In genomic region chr10:89351402-89352038, GRCh38 we compare ENCODE assay signal across 8 cellular contexts. TPM values are rescaled to one million over a fixed set of nuclear protein-coding genes. Genes with fewer than 3 reads are reported as not detected.
A peak's percentile ranks its signal among the peaks of the same experiment; 100 is the strongest.
DNase-seq lines count a peak whose midpoint lies in the region; ATAC-seq, FAIRE-seq and TF ChIP-seq lines count a peak whose summit lies in the region.

No MANE protein-coding gene starts in this region.

- no peaks in the 10 kb centered on the region for H3K36me3 ChIP-seq in body of pancreas (replicated peaks in 1 of 2; ENCODE audit: insufficient read depth in 1 of 2, low read depth in 2 of 2)

- H3K36me3 Mint-ChIP-seq in activated naive CD4-positive, alpha-beta T cell treated with anti-CD3 and anti-CD28 coated beads for 36 hours (ENCODE audit: low read depth) = no peaks in the 10 kb centered on the region
- peaks cover 7% of the 10 kb centered on the region for H3K36me3 Mint-ChIP-seq in mesothelial cell of epicardium

- DNase-seq in activated naive CD4-positive, alpha-beta T cell treated with anti-CD3 and anti-CD28 coated beads for 36 hours = peak; percentile 48
- DNase-seq in activated naive CD4-positive, alpha-beta T cell (lab: John Stamatoyannopoulos, UW) = no peak
- DNase-seq in body of pancreas (no peak), mesothelial cell of epicardium (ENCODE audit: low spot score in 2 of 2, unreplicated experiment in 2 of 2) (no peak), HTR-8/SVneo (ENCODE audit: insufficient read length, low spot score) (no peak), CD1c-positive myeloid dendritic cell (ENCODE audit: extremely low spot score) (no peak)
- no peak for DNase-seq in effector CD8-positive, alpha-beta T cell (lab: John Stamatoyannopoulos, UW)

- no peak for TF ChIP-seq POLR2A in body of pancreas (IDR thresholded peaks at IDR 0.05)

- H3K9me3 ChIP-seq in body of pancreas = no peaks in the 10 kb centered on the region

- ATAC-seq in HG03175 (IDR thresholded peaks at IDR 0.05; ENCODE audit: unreplicated experiment) (peak; percentile 94), body of pancreas (peak; percentile 19)

- peak overlapping the region; percentile 77 to 86 (median 83) for H3K27ac ChIP-seq in body of pancreas

- CTCF ChIA-PET in activated naive CD4-positive, alpha-beta T cell treated with anti-CD3 and anti-CD28 coated beads for 36 hours (lab: Charles Lee) = interaction anchor here (0.7 to 1.4 kb wide), 4 partner anchors 8 to 322 kb away, joined by 3 to 4 read pairs (median 3); no protein-coding TSS in a partner anchor

- H3K4me3 Mint-ChIP-seq in activated naive CD4-positive, alpha-beta T cell treated with anti-CD3 and anti-CD28 coated beads for 36 hours = no peak overlapping the region
- peak overlapping the region; percentile 21 for H3K4me3 Mint-ChIP-seq in mesothelial cell of epicardium

- intact Hi-C loops in activated naive CD4-positive, alpha-beta T cell treated with anti-CD3 and anti-CD28 coated beads for 36 hours (cut with micrococcal nuclease) = loop anchor here (2.0 kb wide), 1 partner anchor 15 kb away; no protein-coding TSS in a partner anchor
- intact Hi-C loops in body of pancreas (cut with DNase I) = no loop called here

- H3K4me1 ChIP-seq in body of pancreas = peaks cover 27% of the 10 kb centered on the region

- H3K27me3 ChIP-seq in body of pancreas = no peaks in the 10 kb centered on the region

- no peak overlapping the region for H3K27ac Mint-ChIP-seq in activated naive CD4-positive, alpha-beta T cell treated with anti-CD3 and anti-CD28 coated beads for 36 hours
- H3K27ac Mint-ChIP-seq in mesothelial cell of epicardium = peak overlapping the region; percentile 100

- WGBS in body of pancreas, 2 donors = 21 to 25% methylated on average over 7 of the region's 7 CpGs

- H3K4me3 ChIP-seq in body of pancreas = no peak overlapping the region

- no peaks in the 10 kb centered on the region for H3K9me3 Mint-ChIP-seq in activated naive CD4-positive, alpha-beta T cell treated with anti-CD3 and anti-CD28 coated beads for 36 hours
- H3K9me3 Mint-ChIP-seq in mesothelial cell of epicardium = peaks cover 6% of the 10 kb centered on the region

- H3K27me3 Mint-ChIP-seq in activated naive CD4-positive, alpha-beta T cell treated with anti-CD3 and anti-CD28 coated beads for 36 hours (ENCODE audit: low read depth) = peaks cover 2% of the 10 kb centered on the region
- no peaks in the 10 kb centered on the region for H3K27me3 Mint-ChIP-seq in mesothelial cell of epicardium (ENCODE audit: low read depth)

- peaks cover 37% of the 10 kb centered on the region for H3K4me1 Mint-ChIP-seq in activated naive CD4-positive, alpha-beta T cell treated with anti-CD3 and anti-CD28 coated beads for 36 hours (ENCODE audit: low read depth)
- H3K4me1 Mint-ChIP-seq in mesothelial cell of epicardium = peaks cover 62% of the 10 kb centered on the region

- FAIRE-seq in HTR-8/SVneo (lab: Jason Lieb, UNC) = no peak

- TF ChIP-seq CTCF in body of pancreas (IDR thresholded peaks at IDR 0.05) = no peak
- TF ChIP-seq CTCF in mesothelial cell of epicardium (IDR thresholded peaks at IDR 0.05; ENCODE audit: unreplicated experiment) = no peak

RNA-seq across cellular contexts. Expression of gene IFIT3, which starts 23.7 kb away (rescaled TPM):
- 10 to 100 TPM; 13.9 to 14.4 TPM for total RNA-seq in activated naive CD4-positive, alpha-beta T cell treated with anti-CD3 and anti-CD28 coated beads for 36 hours
- total RNA-seq in body of pancreas (1 to 10 TPM; 2.3 to 3.9 TPM), mesothelial cell of epicardium (14.3 to 17.8 TPM (median 14.9 TPM) in 3 replicates)

RNA-seq across cellular contexts. Expression of gene IFIT1B, which starts 26.3 kb away (rescaled TPM):
- not detected for total RNA-seq in activated naive CD4-positive, alpha-beta T cell treated with anti-CD3 and anti-CD28 coated beads for 36 hours
- total RNA-seq in body of pancreas (not detected), mesothelial cell of epicardium (not detected in 3 replicates)

RNA-seq across cellular contexts. Expression of gene IFIT1, which starts 40.9 kb away (rescaled TPM):
- total RNA-seq in activated naive CD4-positive, alpha-beta T cell treated with anti-CD3 and anti-CD28 coated beads for 36 hours = 1 to 10 TPM; 5.9 to 6.0 TPM
- total RNA-seq in body of pancreas = 1 to 10 TPM; 1.3 to 7.0 TPM
- 34.5 to 44.1 TPM (median 35.4 TPM) in 3 replicates for total RNA-seq in mesothelial cell of epicardium

RNA-seq across cellular contexts. Expression of gene IFIT2, which starts 49.7 kb away (rescaled TPM):
- 10 to 100 TPM; 35.7 to 39.4 TPM for total RNA-seq in activated naive CD4-positive, alpha-beta T cell treated with anti-CD3 and anti-CD28 coated beads for 36 hours
- total RNA-seq in body of pancreas = 1 to 10 TPM in 1 of 2 donors, not detected in 1; 1.6 TPM
- total RNA-seq in mesothelial cell of epicardium = 2.3 to 3.6 TPM (median 2.9 TPM) in 3 replicates
